17 cellular contexts compared by ENCODE assay signal in genomic region chr6:69044534-69044933, GRCh38.
"Had no signal": no experiment of that assay in that cellular context is flagged by ENCODE, and none has a peak within 500 bp of the region (broad histone marks: within the 10 kb centered on the region; RNA-seq: fewer than 3 reads in every experiment).

No MANE protein-coding gene starts in this region.

- H3K4me1 ChIP-seq: body of pancreas, left lung, transverse colon, uterus had no signal

- ATAC-seq: activated CD4-positive, alpha-beta T cell treated with anti-CD3 and anti-CD28 coated beads for 36 hours; body of pancreas; esophagus mucosa; left lung; stimulated activated naive CD8-positive, alpha-beta T cell treated with anti-CD3 and anti-CD28 coated beads, Interleukin-15, Interleukin-2, amounts not matched to agents 100 U/mL and 50 U/mL, for 24 hours; WTC11 had no signal

- H3K27ac ChIP-seq: body of pancreas, left lung, transverse colon had no signal

- DNase-seq: activated CD4-positive, alpha-beta T cell treated with anti-CD3 and anti-CD28 coated beads for 36 hours; activated CD4-positive, alpha-beta T cell treated with anti-CD3 and anti-CD28 coated beads, Interleukin-2, amount 50 U/mL, for 48 hours; activated T-cell treated with anti-CD3 and anti-CD28 coated beads for 4 hours; amniotic stem cell; body of pancreas; cerebellar nuclear complex; effector CD8-positive, alpha-beta T cell; head of caudate nucleus; kidney; nucleus accumbens; stimulated activated naive CD8-positive, alpha-beta T cell treated with anti-CD3 and anti-CD28 coated beads, Interleukin-15, Interleukin-2, amounts not matched to agents 100 U/mL and 50 U/mL, for 24 hours; substantia nigra; transverse colon; uterus had no signal

- H3K9me3 ChIP-seq: body of pancreas, left lung, transverse colon, uterus had no signal

- H3K4me3 ChIP-seq: body of pancreas, left lung, transverse colon, uterus had no signal

- H3K27me3 ChIP-seq: body of pancreas, left lung, transverse colon, uterus had no signal

- H3K36me3 ChIP-seq: left lung, transverse colon, uterus had no signal
